In the genomic region with DNA sequence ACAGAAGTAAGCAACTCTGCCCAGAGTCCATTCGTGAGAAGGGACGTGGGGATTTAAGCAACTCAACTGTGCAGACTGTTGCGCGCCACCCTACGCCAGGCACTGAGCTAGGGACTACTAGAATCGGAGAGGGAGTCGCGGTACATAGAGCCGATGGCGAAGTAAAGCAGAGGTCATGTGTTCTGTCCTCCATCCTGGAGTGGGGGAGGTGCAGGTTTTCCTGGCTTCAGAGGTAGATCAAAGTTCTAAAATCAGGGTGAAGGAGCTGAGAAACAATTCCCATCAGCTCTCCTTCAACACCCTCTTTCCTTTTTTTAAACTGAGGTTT, we compare ENCODE assay signal across 3 cellular contexts.
TF ChIP-seq lines count a peak whose summit lies in the region.

No MANE protein-coding gene starts in this region.

TF ChIP-seq in IMR-90, 13 proteins besides CTCF, POLR2A, EP300 and RAD21:
- TF ChIP-seq, protein P1, sequence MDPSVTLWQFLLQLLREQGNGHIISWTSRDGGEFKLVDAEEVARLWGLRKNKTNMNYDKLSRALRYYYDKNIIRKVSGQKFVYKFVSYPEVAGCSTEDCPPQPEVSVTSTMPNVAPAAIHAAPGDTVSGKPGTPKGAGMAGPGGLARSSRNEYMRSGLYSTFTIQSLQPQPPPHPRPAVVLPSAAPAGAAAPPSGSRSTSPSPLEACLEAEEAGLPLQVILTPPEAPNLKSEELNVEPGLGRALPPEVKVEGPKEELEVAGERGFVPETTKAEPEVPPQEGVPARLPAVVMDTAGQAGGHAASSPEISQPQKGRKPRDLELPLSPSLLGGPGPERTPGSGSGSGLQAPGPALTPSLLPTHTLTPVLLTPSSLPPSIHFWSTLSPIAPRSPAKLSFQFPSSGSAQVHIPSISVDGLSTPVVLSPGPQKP (IDR thresholded peaks at IDR 0.05; ENCODE audit: borderline replicate concordance, low read depth, low read length) = no peak
- no peak for TF ChIP-seq NFE2L2 (IDR thresholded peaks at IDR 0.05; ENCODE audit: low read depth, low read length)
- no peak for TF ChIP-seq MAFK (IDR thresholded peaks at IDR 0.05; ENCODE audit: low read depth, low read length)
- no peak for TF ChIP-seq SMC3 (IDR thresholded peaks at IDR 0.05; ENCODE audit: low read depth, low read length)
- TF ChIP-seq, protein P2, sequence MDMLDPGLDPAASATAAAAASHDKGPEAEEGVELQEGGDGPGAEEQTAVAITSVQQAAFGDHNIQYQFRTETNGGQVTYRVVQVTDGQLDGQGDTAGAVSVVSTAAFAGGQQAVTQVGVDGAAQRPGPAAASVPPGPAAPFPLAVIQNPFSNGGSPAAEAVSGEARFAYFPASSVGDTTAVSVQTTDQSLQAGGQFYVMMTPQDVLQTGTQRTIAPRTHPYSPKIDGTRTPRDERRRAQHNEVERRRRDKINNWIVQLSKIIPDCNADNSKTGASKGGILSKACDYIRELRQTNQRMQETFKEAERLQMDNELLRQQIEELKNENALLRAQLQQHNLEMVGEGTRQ (IDR thresholded peaks at IDR 0.05; ENCODE audit: low read depth, low read length) = no peak
- no peak for TF ChIP-seq RCOR1 (IDR thresholded peaks at IDR 0.05; ENCODE audit: insufficient replicate concordance, low read length)
- no peak for TF ChIP-seq MAZ (IDR thresholded peaks at IDR 0.05; ENCODE audit: borderline replicate concordance, low read depth, low read length)
- TF ChIP-seq RFX5 (IDR thresholded peaks at IDR 0.05; ENCODE audit: low read depth, low read length) = no peak
- no peak for TF ChIP-seq BHLHE40 (IDR thresholded peaks at IDR 0.05; ENCODE audit: low read depth, low read length)
- no peak for TF ChIP-seq CHD1 (IDR thresholded peaks at IDR 0.05; ENCODE audit: low read depth, low read length)
- TF ChIP-seq FOS (IDR thresholded peaks at IDR 0.05; ENCODE audit: low read depth, low read length) = no peak
- no peak for TF ChIP-seq CEBPB (IDR thresholded peaks at IDR 0.05; ENCODE audit: low read depth, low read length)
- no peak for TF ChIP-seq MXI1 (IDR thresholded peaks at IDR 0.05; ENCODE audit: borderline replicate concordance, low read depth, low read length)
TF ChIP-seq in IMR-90: peak in this region for 0.

TF ChIP-seq in H1, 55 proteins besides CTCF, POLR2A, EP300 and RAD21:
- TF ChIP-seq POLR2AphosphoS5 (IDR thresholded peaks at IDR 0.05; ENCODE audit: low read depth, low read length) (no peak), SIRT6 (IDR thresholded peaks at IDR 0.05; ENCODE audit: low read length) (no peak), SP4 (IDR thresholded peaks at IDR 0.05; ENCODE audit: low read length) (no peak), KDM1A (IDR thresholded peaks at IDR 0.05; ENCODE audit: borderline replicate concordance, low read length) (no peak), ASH2L (IDR thresholded peaks at IDR 0.05; ENCODE audit: low read length) (peak; percentile 47), TAF1 (IDR thresholded peaks at IDR 0.05; ENCODE audit: low read depth, low read length) (no peak), JUN (IDR thresholded peaks at IDR 0.05; ENCODE audit: low read depth, low read length) (no peak), TCF12 (IDR thresholded peaks at IDR 0.05; ENCODE audit: low read depth, low read length) (no peak)
- TF ChIP-seq, protein P3, sequence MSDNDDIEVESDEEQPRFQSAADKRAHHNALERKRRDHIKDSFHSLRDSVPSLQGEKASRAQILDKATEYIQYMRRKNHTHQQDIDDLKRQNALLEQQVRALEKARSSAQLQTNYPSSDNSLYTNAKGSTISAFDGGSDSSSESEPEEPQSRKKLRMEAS (IDR thresholded peaks at IDR 0.05) = 0 out of 2 replicates have a peak, but pooled peaks have one; percentile 14

TF ChIP-seq in HepG2, 621 proteins besides CTCF, POLR2A, EP300 and RAD21:
- TF ChIP-seq KLF15 (CRISPR knock-in tag; IDR thresholded peaks at IDR 0.05; ENCODE audit: borderline replicate concordance) = no peak
- TF ChIP-seq, protein P4, sequence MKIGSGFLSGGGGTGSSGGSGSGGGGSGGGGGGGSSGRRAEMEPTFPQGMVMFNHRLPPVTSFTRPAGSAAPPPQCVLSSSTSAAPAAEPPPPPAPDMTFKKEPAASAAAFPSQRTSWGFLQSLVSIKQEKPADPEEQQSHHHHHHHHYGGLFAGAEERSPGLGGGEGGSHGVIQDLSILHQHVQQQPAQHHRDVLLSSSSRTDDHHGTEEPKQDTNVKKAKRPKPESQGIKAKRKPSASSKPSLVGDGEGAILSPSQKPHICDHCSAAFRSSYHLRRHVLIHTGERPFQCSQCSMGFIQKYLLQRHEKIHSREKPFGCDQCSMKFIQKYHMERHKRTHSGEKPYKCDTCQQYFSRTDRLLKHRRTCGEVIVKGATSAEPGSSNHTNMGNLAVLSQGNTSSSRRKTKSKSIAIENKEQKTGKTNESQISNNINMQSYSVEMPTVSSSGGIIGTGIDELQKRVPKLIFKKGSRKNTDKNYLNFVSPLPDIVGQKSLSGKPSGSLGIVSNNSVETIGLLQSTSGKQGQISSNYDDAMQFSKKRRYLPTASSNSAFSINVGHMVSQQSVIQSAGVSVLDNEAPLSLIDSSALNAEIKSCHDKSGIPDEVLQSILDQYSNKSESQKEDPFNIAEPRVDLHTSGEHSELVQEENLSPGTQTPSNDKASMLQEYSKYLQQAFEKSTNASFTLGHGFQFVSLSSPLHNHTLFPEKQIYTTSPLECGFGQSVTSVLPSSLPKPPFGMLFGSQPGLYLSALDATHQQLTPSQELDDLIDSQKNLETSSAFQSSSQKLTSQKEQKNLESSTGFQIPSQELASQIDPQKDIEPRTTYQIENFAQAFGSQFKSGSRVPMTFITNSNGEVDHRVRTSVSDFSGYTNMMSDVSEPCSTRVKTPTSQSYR (CRISPR knock-in tag; IDR thresholded peaks at IDR 0.05; ENCODE audit: borderline replicate concordance) = peak; percentile 62; the same call in 1 of the 2 replicates
TF ChIP-seq in HepG2: peak in this region for 1.
